29 cellular contexts compared by ENCODE assay signal in genomic region chr7:151891182-151891581, GRCh38. TPM values are rescaled to one million over a fixed set of nuclear protein-coding genes. Genes with fewer than 3 reads are reported as not detected.
DNase-seq lines count a peak whose midpoint lies in the region; ATAC-seq and TF ChIP-seq lines count a peak whose summit lies in the region.
"Had no signal": no experiment of that assay in that cellular context is flagged by ENCODE, and none has a peak within 500 bp of the region (broad histone marks: within the 10 kb centered on the region; RNA-seq: fewer than 3 reads in every experiment).

No MANE protein-coding gene starts in this region.

- no peaks in the 10 kb centered on the region for H3K4me1 Mint-ChIP-seq in activated T-cell treated with anti-CD3 and anti-CD28 coated beads, Interleukin-2, amount 50 U/mL, for 24 hours (ENCODE audit: low read depth)
- no peaks in the 10 kb centered on the region for H3K4me1 Mint-ChIP-seq in activated T-cell treated with anti-CD3 and anti-CD28 coated beads, Interleukin-2, amount 50 U/mL, for 4 hours (ENCODE audit: low read depth)
- H3K4me1 Mint-ChIP-seq: activated CD4-positive, alpha-beta memory T cell treated with anti-CD3 and anti-CD28 coated beads, Interleukin-2, amount 10 ng/mL, durations not matched to agents 7 days and 5 days; activated naive CD4-positive, alpha-beta T cell treated with anti-CD3 and anti-CD28 coated beads, Interleukin-2, amount 50 U/mL, for 24 hours; CD4-positive, CD25-positive, alpha-beta regulatory T cell; immature natural killer cell had no signal

- DNase-seq in activated T-cell treated with anti-CD3 and anti-CD28 coated beads, Interleukin-2, amount 50 U/mL, for 24 hours = peak; percentile 14
- no peak for DNase-seq in activated T-cell treated with anti-CD3 and anti-CD28 coated beads, Interleukin-2, amount 50 U/mL, for 4 hours
- DNase-seq in Peyer's patch = peak in 2 of 3 donors; percentile 69 to 71
- DNase-seq in right cardiac atrium = no peak
- DNase-seq in spleen = peak; percentile 43
- no peak for DNase-seq in NCI-H2196 (lab: John Stamatoyannopoulos, UW; ENCODE audit: unreplicated experiment)
- no peak for DNase-seq in iPS-NIHi7 (ENCODE audit: extremely low spot score)
- DNase-seq: activated CD4-positive, alpha-beta memory T cell treated with anti-CD3 and anti-CD28 coated beads, Interleukin-2, amount 10 ng/mL, durations not matched to agents 7 days and 5 days; activated CD8-positive, alpha-beta memory T cell treated with anti-CD3 and anti-CD28 coated beads, Interleukin-2, amount 50 U/mL, for 4 hours; amniotic stem cell; brain microvascular endothelial cell; CD4-positive, CD25-positive, alpha-beta regulatory T cell; DND-41; GF-D8; immature natural killer cell; mesenchymal stem cell; MM.1S; NCI-H2081 treated with DMSO at 0.1 percent for 48 hours; NCI-H446 treated with DMSO at 0.1 percent for 48 hours; stimulated activated naive CD4-positive, alpha-beta T cell; T-helper 2 cell; upper lobe of right lung had no signal

- H3K4me3 ChIP-seq in Peyer's patch = no peak overlapping the region
- H3K4me3 ChIP-seq in right cardiac atrium (ENCODE audit: low read length) = no peak overlapping the region
- no peak overlapping the region for H3K4me3 ChIP-seq in spleen
- H3K4me3 ChIP-seq: dorsolateral prefrontal cortex, prostate gland, suprapubic skin, upper lobe of right lung had no signal

- H3K9me3 Mint-ChIP-seq in activated T-cell treated with anti-CD3 and anti-CD28 coated beads, Interleukin-2, amount 50 U/mL, for 24 hours = no peaks in the 10 kb centered on the region
- H3K9me3 Mint-ChIP-seq in activated T-cell treated with anti-CD3 and anti-CD28 coated beads, Interleukin-2, amount 50 U/mL, for 4 hours = no peaks in the 10 kb centered on the region
- H3K9me3 Mint-ChIP-seq: activated CD4-positive, alpha-beta memory T cell treated with anti-CD3 and anti-CD28 coated beads, Interleukin-2, amount 10 ng/mL, durations not matched to agents 7 days and 5 days; activated naive CD4-positive, alpha-beta T cell treated with anti-CD3 and anti-CD28 coated beads, Interleukin-2, amount 50 U/mL, for 24 hours; immature natural killer cell had no signal

- no peak overlapping the region for H3K4me3 Mint-ChIP-seq in activated T-cell treated with anti-CD3 and anti-CD28 coated beads, Interleukin-2, amount 50 U/mL, for 24 hours
- no peak overlapping the region for H3K4me3 Mint-ChIP-seq in activated T-cell treated with anti-CD3 and anti-CD28 coated beads, Interleukin-2, amount 50 U/mL, for 4 hours
- H3K4me3 Mint-ChIP-seq: activated CD4-positive, alpha-beta memory T cell treated with anti-CD3 and anti-CD28 coated beads, Interleukin-2, amount 10 ng/mL, durations not matched to agents 7 days and 5 days; activated naive CD4-positive, alpha-beta T cell treated with anti-CD3 and anti-CD28 coated beads, Interleukin-2, amount 50 U/mL, for 24 hours; CD4-positive, CD25-positive, alpha-beta regulatory T cell; immature natural killer cell had no signal

- H3K4me1 ChIP-seq in Peyer's patch (peaks cover 0 to 24% (median 0%) of the 10 kb centered on the region in 4 donors), right cardiac atrium (ENCODE audit: control insufficient read depth, insufficient read depth, low read length) (no peaks in the 10 kb centered on the region), spleen (no peaks in the 10 kb centered on the region)
- H3K4me1 ChIP-seq: prostate gland, upper lobe of right lung had no signal

- H3K36me3 ChIP-seq in Peyer's patch (no peaks in the 10 kb centered on the region), spleen (no peaks in the 10 kb centered on the region)
- H3K36me3 ChIP-seq: brain microvascular endothelial cell, prostate gland, suprapubic skin, upper lobe of right lung had no signal

- H3K27me3 Mint-ChIP-seq in activated T-cell treated with anti-CD3 and anti-CD28 coated beads, Interleukin-2, amount 50 U/mL, for 24 hours = peaks cover 5% of the 10 kb centered on the region
- H3K27me3 Mint-ChIP-seq in activated T-cell treated with anti-CD3 and anti-CD28 coated beads, Interleukin-2, amount 50 U/mL, for 4 hours (ENCODE audit: low read depth) = peaks cover 18% of the 10 kb centered on the region

- WGBS in right cardiac atrium = 35% methylated on average over 7 of the region's 7 CpGs
- WGBS in spleen, 5 donors = 75 to 85% (median 79%) methylated on average over 7 of the region's 7 CpGs

- H3K9me3 ChIP-seq in Peyer's patch = no peaks in the 10 kb centered on the region
- H3K9me3 ChIP-seq in right cardiac atrium (ENCODE audit: control insufficient read depth, low read length) = no peaks in the 10 kb centered on the region
- no peaks in the 10 kb centered on the region for H3K9me3 ChIP-seq in spleen
- H3K9me3 ChIP-seq: prostate gland, suprapubic skin, upper lobe of right lung had no signal

- no peaks in the 10 kb centered on the region for H3K36me3 Mint-ChIP-seq in activated T-cell treated with anti-CD3 and anti-CD28 coated beads, Interleukin-2, amount 50 U/mL, for 24 hours (ENCODE audit: low read depth)
- no peaks in the 10 kb centered on the region for H3K36me3 Mint-ChIP-seq in activated T-cell treated with anti-CD3 and anti-CD28 coated beads, Interleukin-2, amount 50 U/mL, for 4 hours (ENCODE audit: insufficient read depth)
- H3K36me3 Mint-ChIP-seq: activated naive CD4-positive, alpha-beta T cell treated with anti-CD3 and anti-CD28 coated beads, Interleukin-2, amount 50 U/mL, for 24 hours; CD4-positive, CD25-positive, alpha-beta regulatory T cell; immature natural killer cell had no signal

- no peak for ATAC-seq in activated T-cell treated with anti-CD3 and anti-CD28 coated beads, Interleukin-2, amount 50 U/mL, for 4 hours
- ATAC-seq in right cardiac atrium (peak; percentile 79 to 81), esophagus mucosa (no peak)
- ATAC-seq: HCT116, left lobe of liver, upper lobe of right lung had no signal

- H3K27ac ChIP-seq in Peyer's patch (no peak overlapping the region), right cardiac atrium (ENCODE audit: low read length) (no peak overlapping the region), spleen (no peak overlapping the region)
- H3K27ac ChIP-seq: brain microvascular endothelial cell, prostate gland, suprapubic skin, upper lobe of right lung had no signal

- TF ChIP-seq CTCF in Peyer's patch (IDR thresholded peaks at IDR 0.05) (no peak), spleen (IDR thresholded peaks at IDR 0.05 in 8 of 11, conservative IDR thresholded peaks at IDR 0.05 in 3 of 11) (no peak)

- H3K27ac Mint-ChIP-seq in activated T-cell treated with anti-CD3 and anti-CD28 coated beads, Interleukin-2, amount 50 U/mL, for 24 hours = no peak overlapping the region
- H3K27ac Mint-ChIP-seq: activated CD4-positive, alpha-beta memory T cell treated with anti-CD3 and anti-CD28 coated beads, Interleukin-2, amount 10 ng/mL, durations not matched to agents 7 days and 5 days; activated naive CD4-positive, alpha-beta T cell treated with anti-CD3 and anti-CD28 coated beads, Interleukin-2, amount 50 U/mL, for 24 hours; CD4-positive, CD25-positive, alpha-beta regulatory T cell; immature natural killer cell had no signal

- intact Hi-C loops in right cardiac atrium (cut with DNase I) (no loop called here), spleen (cut with DNase I; ENCODE audit: low total_unique reads) (no loop called here)

- TF ChIP-seq POLR2A in Peyer's patch (IDR thresholded peaks at IDR 0.05) (peak in 1 of 2 donors; percentile 31), spleen (IDR thresholded peaks at IDR 0.05) (no peak)

- H3K27me3 ChIP-seq in Peyer's patch (no peaks in the 10 kb centered on the region), right cardiac atrium (ENCODE audit: control insufficient read depth, insufficient read depth) (no peaks in the 10 kb centered on the region), spleen (replicated peaks in 1 of 7) (peaks cover 0 to 42% (median 5%) of the 10 kb centered on the region in 7 donors)

RNA-seq across cellular contexts. Expression of gene PRKAG2, which starts 14.3 kb away (rescaled TPM):
- total RNA-seq in activated T-cell treated with anti-CD3 and anti-CD28 coated beads, Interleukin-2, amount 50 U/mL, for 4 hours = 10 to 100 TPM; 28.6 to 31.5 (median 29.3) TPM
- total RNA-seq in Peyer's patch (10 to 100 TPM; 38.8 to 94.4 (median 73.2) TPM), right cardiac atrium (100 to 1,000 TPM; 167 to 298 (median 211) TPM), spleen (10 to 100 TPM; 25.6 to 50.9 (median 41.3) TPM), esophagus mucosa (9.5 TPM)
- polyA plus RNA-seq in right cardiac atrium (162 TPM), spleen (10 to 100 TPM; 15.8 to 31.4 (median 18.3) TPM)

Comparison
In these comparisons a context has a peak if more than half of its experiments do, and no peak if none do; other contexts are left out.
1. DNase-seq: peak in activated T-cell treated with anti-CD3 and anti-CD28 coated beads, Interleukin-2, amount 50 U/mL, for 24 hours (single experiment), Peyer's patch (2 of 3) and spleen (single experiment); none in activated T-cell treated with anti-CD3 and anti-CD28 coated beads, Interleukin-2, amount 50 U/mL, for 4 hours (single experiment), right cardiac atrium (0 of 3), NCI-H2196 (single experiment) and iPS-NIHi7 (single experiment).
2. ATAC-seq: peak in right cardiac atrium (2 of 2); none in activated T-cell treated with anti-CD3 and anti-CD28 coated beads, Interleukin-2, amount 50 U/mL, for 4 hours (0 of 2) and esophagus mucosa (single experiment).